Comparison of ENCODE assay signal across 25 cellular contexts in the genomic region with DNA sequence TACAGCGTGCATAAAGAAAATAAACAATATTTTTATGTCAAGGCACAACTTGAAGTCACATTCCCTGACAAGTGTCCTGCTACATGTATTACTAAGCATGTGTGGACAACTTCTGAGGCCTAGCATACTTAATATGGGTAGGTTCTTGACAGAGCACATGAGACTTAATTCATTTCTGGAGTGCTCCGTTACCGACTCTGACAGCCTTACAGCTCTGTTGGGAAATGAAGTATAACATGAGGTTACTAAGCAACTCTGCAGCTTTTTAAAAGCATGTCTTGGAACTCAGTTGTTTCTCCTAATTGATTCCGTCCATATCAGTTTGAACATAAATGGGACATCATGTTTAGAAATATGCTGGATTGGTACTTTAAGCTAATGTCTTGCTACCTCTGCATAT.
DNase-seq lines count a peak whose midpoint lies in the region; TF ChIP-seq lines count a peak whose summit lies in the region.
"Had no signal": no experiment of that assay in that cellular context is flagged by ENCODE, and none has a peak within 500 bp of the region (broad histone marks: within the 10 kb centered on the region; RNA-seq: fewer than 3 reads in every experiment).

No MANE protein-coding gene starts in this region.

- peak; percentile 5 for DNase-seq in adipocyte (ENCODE audit: low read depth)
- DNase-seq in fibroblast of villous mesenchyme (ENCODE audit: low read depth), result peak; percentile 10
- DNase-seq in skeletal muscle cell (ENCODE audit: low read depth), result peak; percentile 4
- DNase-seq in NOMO-1 treated with DMSO at 0.1 percent for 48 hours (lab: John Stamatoyannopoulos, UW; ENCODE audit: unreplicated experiment), result no peak
- no peak for DNase-seq in activated CD4-positive, CD25-positive, alpha-beta regulatory T cell (lab: John Stamatoyannopoulos, UW)
- DNase-seq in OCI-LY7 (ENCODE audit: low spot score), result no peak
- DNase-seq in midbrain (lab: John Stamatoyannopoulos, UW), result no peak
- DNase-seq: 8988T; AML-193; Caco-2; Calu3; CD4-positive, alpha-beta T cell; CD8-positive, alpha-beta T cell; DMS 273 treated with DMSO at 0.1 percent for 48 hours; DMS153; DMS53; DMS79; DND-41; EL; GDM1 had no signal

- H3K9me3 ChIP-seq in adipocyte (ENCODE audit: control insufficient read depth, low read length) (no peaks in the 10 kb centered on the region), neural cell (ENCODE audit: low read length) (no peaks in the 10 kb centered on the region), OCI-LY7 (ENCODE audit: low read length) (no peaks in the 10 kb centered on the region)
- H3K9me3 ChIP-seq: A549, Caco-2 had no signal

- H2AFZ ChIP-seq in neural cell (ENCODE audit: low read depth, low read length), result no peak overlapping the region
- H2AFZ ChIP-seq in OCI-LY7 (ENCODE audit: low read length), result no peak overlapping the region

- TF ChIP-seq RAD21 in neural cell (conservative IDR thresholded peaks at IDR 0.05), result no peak

- intact Hi-C loops in OCI-LY7 (cut with micrococcal nuclease; ENCODE audit: unreplicated experiment), result no loop called here

- H3K79me2 ChIP-seq in neural cell (replicated peaks; ENCODE audit: insufficient read depth, low read length), result no peaks in the 10 kb centered on the region
- H3K79me2 ChIP-seq in OCI-LY7 (ENCODE audit: insufficient read depth, low read depth, low read length), result no peaks in the 10 kb centered on the region

- no peaks in the 10 kb centered on the region for H3F3A ChIP-seq in neural cell (ENCODE audit: insufficient read depth, low read length, poor library complexity, severe bottlenecking)

- H3K4me1 ChIP-seq in adipocyte (ENCODE audit: control insufficient read depth, insufficient read depth, low read length) (no peaks in the 10 kb centered on the region), OCI-LY7 (ENCODE audit: insufficient read depth, low read length, poor library complexity, severe bottlenecking) (no peaks in the 10 kb centered on the region)
- H3K4me1 ChIP-seq: A549; BLaER1 treated with 17β-estradiol and CSF1 and Interleukin-3, amounts not matched to agents 10 nM and 100 nM; Caco-2 had no signal

- no peak overlapping the region for H3K9ac ChIP-seq in adipocyte (ENCODE audit: low read length)
- no peak overlapping the region for H3K9ac ChIP-seq in neural cell (ENCODE audit: low read length)
- H3K9ac ChIP-seq: BLaER1 treated with 17β-estradiol and CSF1 and Interleukin-3, amounts not matched to agents 10 nM and 100 nM had no signal

- no peak for TF ChIP-seq CTCF in fibroblast of villous mesenchyme (IDR thresholded peaks at IDR 0.05; ENCODE audit: insufficient read depth, low read depth, low read length)
- TF ChIP-seq CTCF in neural cell (IDR thresholded peaks at IDR 0.05; ENCODE audit: poor library complexity, severe bottlenecking), result no peak
- no peak for TF ChIP-seq CTCF in OCI-LY7 (conservative IDR thresholded peaks at IDR 0.05; ENCODE audit: low read length)

- H3K4me3 ChIP-seq in adipocyte (ENCODE audit: low read length), result no peak overlapping the region
- H3K4me3 ChIP-seq in fibroblast of villous mesenchyme (ENCODE audit: low read depth, low read length), result no peak overlapping the region
- H3K4me3 ChIP-seq in neural cell (ENCODE audit: low read length), result peak overlapping the region; percentile 3
- no peak overlapping the region for H3K4me3 ChIP-seq in skeletal muscle cell (ENCODE audit: low read depth, low read length)
- no peak overlapping the region for H3K4me3 ChIP-seq in OCI-LY7 (ENCODE audit: low read depth, low read length, poor library complexity, severe bottlenecking)
- H3K4me3 ChIP-seq: A549; BLaER1 treated with 17β-estradiol and CSF1 and Interleukin-3, amounts not matched to agents 10 nM and 100 nM; GM12878 had no signal

- H3K27ac ChIP-seq in neural cell (ENCODE audit: low read length) (peak overlapping the region; percentile 63), OCI-LY7 (ENCODE audit: low read depth, low read length, poor library complexity, severe bottlenecking) (no peak overlapping the region)
- H3K27ac ChIP-seq: A549; BLaER1 treated with 17β-estradiol and CSF1 and Interleukin-3, amounts not matched to agents 10 nM and 100 nM; C4-2B had no signal

- POLR2A ChIA-PET in OCI-LY7 (lab: Charles Lee), result no interaction called here

- CTCF ChIA-PET in OCI-LY7 (lab: Charles Lee; ENCODE audit: unreplicated experiment), result no interaction called here

- H3K9me2 ChIP-seq in neural cell (ENCODE audit: insufficient read depth, low read length), result no peaks in the 10 kb centered on the region
- no peaks in the 10 kb centered on the region for H3K9me2 ChIP-seq in OCI-LY7 (ENCODE audit: insufficient read depth, low read length)

- H4K20me1 ChIP-seq in neural cell (ENCODE audit: insufficient read depth) (no peaks in the 10 kb centered on the region), OCI-LY7 (ENCODE audit: insufficient read depth, low read length) (no peaks in the 10 kb centered on the region)
- H4K20me1 ChIP-seq: BLaER1 treated with 17β-estradiol and CSF1 and Interleukin-3, amounts not matched to agents 10 nM and 100 nM had no signal

- TF ChIP-seq EP300 in neural cell (conservative IDR thresholded peaks at IDR 0.05; ENCODE audit: poor library complexity, severe bottlenecking), result peak; percentile 80

- peak overlapping the region; percentile 33 for H3K4me2 ChIP-seq in neural cell (ENCODE audit: low read length)
- H3K4me2 ChIP-seq in OCI-LY7 (ENCODE audit: low read length), result no peak overlapping the region
- H3K4me2 ChIP-seq: A549; BLaER1 treated with 17β-estradiol and CSF1 and Interleukin-3, amounts not matched to agents 10 nM and 100 nM had no signal

- no peaks in the 10 kb centered on the region for H3K27me3 ChIP-seq in adipocyte (replicated peaks; ENCODE audit: control insufficient read depth, insufficient read depth, low read length)
- H3K27me3 ChIP-seq in neural cell (ENCODE audit: insufficient read depth, low read depth, low read length), result no peaks in the 10 kb centered on the region
- H3K27me3 ChIP-seq: BLaER1 treated with 17β-estradiol and CSF1 and Interleukin-3, amounts not matched to agents 10 nM and 100 nM had no signal

- no peaks in the 10 kb centered on the region for H3K36me3 ChIP-seq in adipocyte (ENCODE audit: control insufficient read depth, insufficient read depth, low read length, severe bottlenecking)
- H3K36me3 ChIP-seq in neural cell (ENCODE audit: insufficient read depth, low read length), result no peaks in the 10 kb centered on the region
- no peaks in the 10 kb centered on the region for H3K36me3 ChIP-seq in OCI-LY7 (ENCODE audit: insufficient read depth, low read length)
- H3K36me3 ChIP-seq: BLaER1 treated with 17β-estradiol and CSF1 and Interleukin-3, amounts not matched to agents 10 nM and 100 nM had no signal

- no TSS peak for BruUV-seq in OCI-LY7 (replicated peaks; lab: Mats Ljungman, UMichigan)

TF ChIP-seq in neural cell, 6 proteins besides CTCF, POLR2A, EP300 and RAD21:
- no peak for TF ChIP-seq EZH2 (IDR thresholded peaks at IDR 0.05; ENCODE audit: borderline replicate concordance, insufficient read depth, low read length, poor library complexity, severe bottlenecking)
- no peak for TF ChIP-seq TAF1 (IDR thresholded peaks at IDR 0.05; ENCODE audit: low read depth)
- TF ChIP-seq, protein P1, sequence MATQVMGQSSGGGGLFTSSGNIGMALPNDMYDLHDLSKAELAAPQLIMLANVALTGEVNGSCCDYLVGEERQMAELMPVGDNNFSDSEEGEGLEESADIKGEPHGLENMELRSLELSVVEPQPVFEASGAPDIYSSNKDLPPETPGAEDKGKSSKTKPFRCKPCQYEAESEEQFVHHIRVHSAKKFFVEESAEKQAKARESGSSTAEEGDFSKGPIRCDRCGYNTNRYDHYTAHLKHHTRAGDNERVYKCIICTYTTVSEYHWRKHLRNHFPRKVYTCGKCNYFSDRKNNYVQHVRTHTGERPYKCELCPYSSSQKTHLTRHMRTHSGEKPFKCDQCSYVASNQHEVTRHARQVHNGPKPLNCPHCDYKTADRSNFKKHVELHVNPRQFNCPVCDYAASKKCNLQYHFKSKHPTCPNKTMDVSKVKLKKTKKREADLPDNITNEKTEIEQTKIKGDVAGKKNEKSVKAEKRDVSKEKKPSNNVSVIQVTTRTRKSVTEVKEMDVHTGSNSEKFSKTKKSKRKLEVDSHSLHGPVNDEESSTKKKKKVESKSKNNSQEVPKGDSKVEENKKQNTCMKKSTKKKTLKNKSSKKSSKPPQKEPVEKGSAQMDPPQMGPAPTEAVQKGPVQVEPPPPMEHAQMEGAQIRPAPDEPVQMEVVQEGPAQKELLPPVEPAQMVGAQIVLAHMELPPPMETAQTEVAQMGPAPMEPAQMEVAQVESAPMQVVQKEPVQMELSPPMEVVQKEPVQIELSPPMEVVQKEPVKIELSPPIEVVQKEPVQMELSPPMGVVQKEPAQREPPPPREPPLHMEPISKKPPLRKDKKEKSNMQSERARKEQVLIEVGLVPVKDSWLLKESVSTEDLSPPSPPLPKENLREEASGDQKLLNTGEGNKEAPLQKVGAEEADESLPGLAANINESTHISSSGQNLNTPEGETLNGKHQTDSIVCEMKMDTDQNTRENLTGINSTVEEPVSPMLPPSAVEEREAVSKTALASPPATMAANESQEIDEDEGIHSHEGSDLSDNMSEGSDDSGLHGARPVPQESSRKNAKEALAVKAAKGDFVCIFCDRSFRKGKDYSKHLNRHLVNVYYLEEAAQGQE (IDR thresholded peaks at IDR 0.05; ENCODE audit: borderline replicate concordance), result peak; percentile 67
- TF ChIP-seq MXI1 (conservative IDR thresholded peaks at IDR 0.05; ENCODE audit: poor library complexity, severe bottlenecking), result no peak
- TF ChIP-seq POLR2AphosphoS5 (IDR thresholded peaks at IDR 0.05), result peak; percentile 50
- TF ChIP-seq SMC3 (conservative IDR thresholded peaks at IDR 0.05; ENCODE audit: poor library complexity), result no peak

Comparison
In these comparisons a context has a peak if more than half of its experiments do, and no peak if none do; other contexts are left out.
1. DNase-seq: peak in adipocyte (single experiment), fibroblast of villous mesenchyme (single experiment) and skeletal muscle cell (single experiment); none in NOMO-1 treated with DMSO at 0.1 percent for 48 hours (single experiment), activated CD4-positive, CD25-positive, alpha-beta regulatory T cell (0 of 4), OCI-LY7 (single experiment) and midbrain (single experiment).